1 cellular context compared by ENCODE assay signal in the genomic region with DNA sequence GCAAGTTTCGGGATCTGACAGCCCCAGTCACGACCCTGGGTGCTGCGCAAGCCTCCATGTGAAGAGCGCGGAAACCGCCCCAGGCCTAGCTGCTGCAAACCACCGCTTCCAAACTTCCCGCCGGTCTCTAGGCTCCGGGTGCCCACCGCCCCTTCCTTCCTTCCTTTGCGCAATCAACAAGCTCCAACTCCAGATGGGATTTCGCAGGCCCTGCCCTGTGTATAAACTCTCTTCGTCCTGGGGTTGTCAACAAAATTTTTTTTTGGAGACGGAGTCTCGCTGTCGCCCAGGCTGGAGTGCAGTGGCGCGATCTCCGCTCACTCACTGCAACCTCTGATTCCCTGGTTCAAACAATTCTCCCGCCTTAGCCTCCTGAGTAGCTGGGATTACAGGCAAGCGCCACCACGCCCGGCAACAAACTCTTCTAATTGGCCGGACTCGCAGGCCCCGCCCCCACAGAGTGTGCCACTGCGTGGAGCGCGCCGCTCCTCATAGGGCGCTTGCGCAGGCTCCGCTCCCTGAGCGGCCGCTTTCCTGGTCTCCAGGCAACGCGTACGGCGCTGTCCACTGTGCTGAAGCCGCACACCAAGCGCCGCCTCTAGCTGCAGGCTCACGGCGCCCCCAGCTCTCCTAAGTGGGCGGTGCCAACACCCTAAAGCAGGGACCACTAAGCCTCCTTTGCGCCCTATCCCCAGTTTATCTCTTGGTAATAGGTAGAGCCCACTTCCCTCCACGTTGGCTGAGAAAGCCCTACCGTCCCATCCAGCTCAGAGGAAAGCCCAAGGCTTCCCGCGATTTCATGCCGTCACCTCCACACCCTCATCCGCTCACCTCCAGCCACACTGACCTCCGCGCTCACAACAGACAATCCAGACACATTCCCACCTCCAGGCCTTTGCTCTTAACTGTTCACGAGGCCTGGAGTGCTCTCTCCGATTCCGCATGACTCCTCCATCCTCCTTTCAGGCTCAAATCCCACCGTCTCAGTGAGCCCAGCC.
TF ChIP-seq lines count a peak whose summit lies in the region.

No MANE protein-coding gene starts in this region.

TF ChIP-seq in liver, 16 proteins besides CTCF, POLR2A, EP300 and RAD21 (continued from another document):
- TF ChIP-seq, protein P1, sequence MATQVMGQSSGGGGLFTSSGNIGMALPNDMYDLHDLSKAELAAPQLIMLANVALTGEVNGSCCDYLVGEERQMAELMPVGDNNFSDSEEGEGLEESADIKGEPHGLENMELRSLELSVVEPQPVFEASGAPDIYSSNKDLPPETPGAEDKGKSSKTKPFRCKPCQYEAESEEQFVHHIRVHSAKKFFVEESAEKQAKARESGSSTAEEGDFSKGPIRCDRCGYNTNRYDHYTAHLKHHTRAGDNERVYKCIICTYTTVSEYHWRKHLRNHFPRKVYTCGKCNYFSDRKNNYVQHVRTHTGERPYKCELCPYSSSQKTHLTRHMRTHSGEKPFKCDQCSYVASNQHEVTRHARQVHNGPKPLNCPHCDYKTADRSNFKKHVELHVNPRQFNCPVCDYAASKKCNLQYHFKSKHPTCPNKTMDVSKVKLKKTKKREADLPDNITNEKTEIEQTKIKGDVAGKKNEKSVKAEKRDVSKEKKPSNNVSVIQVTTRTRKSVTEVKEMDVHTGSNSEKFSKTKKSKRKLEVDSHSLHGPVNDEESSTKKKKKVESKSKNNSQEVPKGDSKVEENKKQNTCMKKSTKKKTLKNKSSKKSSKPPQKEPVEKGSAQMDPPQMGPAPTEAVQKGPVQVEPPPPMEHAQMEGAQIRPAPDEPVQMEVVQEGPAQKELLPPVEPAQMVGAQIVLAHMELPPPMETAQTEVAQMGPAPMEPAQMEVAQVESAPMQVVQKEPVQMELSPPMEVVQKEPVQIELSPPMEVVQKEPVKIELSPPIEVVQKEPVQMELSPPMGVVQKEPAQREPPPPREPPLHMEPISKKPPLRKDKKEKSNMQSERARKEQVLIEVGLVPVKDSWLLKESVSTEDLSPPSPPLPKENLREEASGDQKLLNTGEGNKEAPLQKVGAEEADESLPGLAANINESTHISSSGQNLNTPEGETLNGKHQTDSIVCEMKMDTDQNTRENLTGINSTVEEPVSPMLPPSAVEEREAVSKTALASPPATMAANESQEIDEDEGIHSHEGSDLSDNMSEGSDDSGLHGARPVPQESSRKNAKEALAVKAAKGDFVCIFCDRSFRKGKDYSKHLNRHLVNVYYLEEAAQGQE (IDR thresholded peaks at IDR 0.05): peak; percentile 100
